Comparison of ENCODE assay signal across 23 cellular contexts in the genomic region with DNA sequence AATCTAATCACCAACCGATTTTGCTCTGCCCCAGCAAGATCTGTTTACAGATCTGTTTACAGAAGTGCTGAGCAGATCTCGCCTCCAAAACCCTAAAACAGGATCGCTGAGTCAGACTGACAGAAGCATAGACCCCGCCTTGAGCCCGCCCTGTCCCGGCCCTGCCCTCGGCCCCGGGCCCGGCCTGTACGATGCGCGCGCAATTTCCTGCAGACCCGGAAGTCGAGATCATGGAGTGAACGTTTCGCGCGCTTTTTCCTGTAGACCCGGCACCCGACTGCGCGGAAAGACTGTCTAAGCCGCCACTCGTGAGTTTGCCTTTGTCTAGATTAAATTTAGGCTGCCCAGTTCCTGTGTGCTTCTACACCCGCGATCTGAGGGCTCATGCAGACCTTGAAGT. TPM values are rescaled to one million over a fixed set of nuclear protein-coding genes. Genes with fewer than 3 reads are reported as not detected.
"Had no signal": no experiment of that assay in that cellular context is flagged by ENCODE, and none has a peak within 500 bp of the region (broad histone marks: within the 10 kb centered on the region; RNA-seq: fewer than 3 reads in every experiment).

A gene (plus strand): TSS at position 212 of the 400 bp plus-strand sequence. CDS start 2,327 bp downstream, outside the sequence.

- H3K27ac ChIP-seq: HL-60, RWPE1 had no signal

- H3K9me3 ChIP-seq: SK-N-SH had no signal

- H3K4me1 Mint-ChIP-seq: T-cell had no signal

- H3K4me3 ChIP-seq: MG63 had no signal

- DNase-seq: Karpas-422, KG1, MG63, NCI-H1092, NCI-H1105 treated with DMSO at 0.1 percent for 48 hours, NCI-H1417 treated with DMSO at 0.1 percent for 48 hours, NCI-H146, NCI-H1694 treated with DMSO at 0.1 percent for 48 hours, NCI-H1930, NCI-H2081, NCI-H2107, NCI-H2227 treated with DMSO at 0.1 percent for 48 hours, NCI-H524, NCI-H526 treated with DMSO at 0.1 percent for 48 hours, NCI-H748 treated with DMSO at 0.1 percent for 48 hours, SHP77, SK-N-SH, SW 1271, T-cell had no signal

- H3K27me3 Mint-ChIP-seq: T-cell had no signal

- H3K36me3 ChIP-seq: MG63 had no signal

- H3K27me3 ChIP-seq: MG63 had no signal

- H3K27ac Mint-ChIP-seq: T-cell had no signal

- H3K4me3 Mint-ChIP-seq: T-cell had no signal

- ATAC-seq: T-cell had no signal

RNA-seq across cellular contexts. Expression of the gene that starts here (rescaled TPM):
- total RNA-seq: NCI-H460, SK-MEL-5 had no signal
- polyA plus RNA-seq: SK-N-SH had no signal
